ENCODE assay signal across 9 cellular contexts in genomic region chr7:64877714-64878610, GRCh38. TPM values are rescaled to one million over a fixed set of nuclear protein-coding genes. Genes with fewer than 3 reads are reported as not detected.
DNase-seq lines count a peak whose midpoint lies in the region; ATAC-seq and TF ChIP-seq lines count a peak whose summit lies in the region.
"Had no signal": no experiment of that assay in that cellular context is flagged by ENCODE, and none has a peak within 500 bp of the region (broad histone marks: within the 10 kb centered on the region; RNA-seq: fewer than 3 reads in every experiment).

No MANE protein-coding gene starts in this region.

- TF ChIP-seq CTCF in coronary artery (IDR thresholded peaks at IDR 0.05) = no peak

- no peak overlapping the region for H3K9ac ChIP-seq in HUES6 (ENCODE audit: low read length)

- no peaks in the 10 kb centered on the region for H3K36me3 ChIP-seq in HUES6 (ENCODE audit: control insufficient read depth, insufficient read depth, low read length)

- peak overlapping the region; percentile 56 for H3K4me3 ChIP-seq in HUES6 (ENCODE audit: low read depth, low read length)
- peak overlapping the region; percentile 63 for H3K4me3 ChIP-seq in coronary artery

- ATAC-seq in naive B cell (ENCODE audit: low read depth in 2 of 2) (peak; percentile 15 to 24), GM19035 (IDR thresholded peaks at IDR 0.05; ENCODE audit: unreplicated experiment) (no peak)
- ATAC-seq: PC-3 had no signal

- DNase-seq in AG20443 (ENCODE audit: low spot score) (peak; percentile 2), coronary artery (ENCODE audit: low spot score) (no peak), naive B cell (no peak), NOMO-1 treated with DMSO at 0.1 percent for 48 hours (lab: John Stamatoyannopoulos, UW; ENCODE audit: unreplicated experiment) (no peak), DMS 273 (lab: John Stamatoyannopoulos, UW; ENCODE audit: unreplicated experiment) (no peak), NCI-H1694 (lab: John Stamatoyannopoulos, UW) (no peak)
- DNase-seq: PC-3 had no signal

- peaks cover 15% of the 10 kb centered on the region; the same call in 1 of the 2 replicates for H3K9me3 ChIP-seq in HUES6 (ENCODE audit: control insufficient read depth, insufficient read depth, low read depth, low read length)

- H3K27ac Mint-ChIP-seq in naive B cell = peak overlapping the region in 2 of 6 donors; percentile 10 to 74

- H3K9me3 Mint-ChIP-seq in naive B cell = peaks cover 0 to 22% (median 11%) of the 10 kb centered on the region in 7 donors

- H3K4me3 Mint-ChIP-seq in naive B cell = peak overlapping the region in 4 of 8 donors; percentile 41 to 75 (median 70)

- peaks cover 0 to 21% of the 10 kb centered on the region in 2 donors for H3K36me3 Mint-ChIP-seq in naive B cell

- peaks cover 4 to 19% (median 19%) of the 10 kb centered on the region in 3 donors for H3K4me1 Mint-ChIP-seq in naive B cell

- peaks cover 69% of the 10 kb centered on the region for H3K27me3 ChIP-seq in HUES6 (ENCODE audit: control insufficient read depth, insufficient read depth, low read length)

- H3K27ac ChIP-seq in HUES6 (ENCODE audit: low read depth, low read length) = no peak overlapping the region
- no peak overlapping the region for H3K27ac ChIP-seq in coronary artery

- 0 out of 2 replicates have a peak, but pooled peaks cover 2% of the 10 kb centered on the region for H3K4me1 ChIP-seq in HUES6 (ENCODE audit: control insufficient read depth, insufficient read depth, low read length)

- H3K27me3 Mint-ChIP-seq in naive B cell = peaks cover 23 to 59% (median 42%) of the 10 kb centered on the region in 3 donors

RNA-seq across cellular contexts. Expression of gene ZNF273, which starts 25.1 kb away (rescaled TPM):
- polyA plus RNA-seq in naive B cell (ENCODE audit: low read depth in 6 of 6) = 10 to 100 TPM; 10.0 to 18.0 (median 12.6) TPM
